ENCODE assay signal across 29 cellular contexts in the genomic region with DNA sequence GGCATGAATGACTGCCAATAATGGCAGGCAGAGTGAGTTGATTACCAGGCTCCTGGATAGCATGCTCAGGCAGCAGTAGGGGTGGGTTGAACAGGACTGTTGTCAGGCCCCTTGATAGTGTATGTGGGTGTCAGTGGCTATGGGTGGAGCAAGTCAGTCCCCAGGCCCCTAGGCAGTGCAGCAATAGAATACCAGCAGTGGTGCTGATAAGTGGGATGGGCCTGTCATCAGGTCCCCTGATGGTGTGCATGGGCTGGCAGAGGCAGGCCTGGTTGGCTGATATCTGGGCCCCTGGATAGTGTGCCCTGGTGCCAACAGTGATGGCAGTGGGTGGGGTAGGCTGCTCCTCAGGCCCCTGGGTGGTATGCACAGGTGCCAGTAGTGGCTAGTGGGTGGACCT. TPM values are rescaled to one million over a fixed set of nuclear protein-coding genes. Genes with fewer than 3 reads are reported as not detected.
A peak's percentile ranks its signal among the peaks of the same experiment; 100 is the strongest.
DNase-seq lines count a peak whose midpoint lies in the region; ATAC-seq and TF ChIP-seq lines count a peak whose summit lies in the region.
"Had no signal": no experiment of that assay in that cellular context is flagged by ENCODE, and none has a peak within 500 bp of the region (broad histone marks: within the 10 kb centered on the region; RNA-seq: fewer than 3 reads in every experiment).

No MANE protein-coding gene starts in this region.

- H3K14ac ChIP-seq in trophoblast cell (ENCODE audit: low read length): no peak overlapping the region

- H2BK12ac ChIP-seq in trophoblast cell (ENCODE audit: low read length): no peak overlapping the region

- peaks cover 37% of the 10 kb centered on the region for H3K9me3 ChIP-seq in left ventricle myocardium inferior (replicated peaks)
- peaks cover 0 to 33% (median 25%) of the 10 kb centered on the region in 12 donors for H3K9me3 ChIP-seq in heart left ventricle
- no peaks in the 10 kb centered on the region for H3K9me3 ChIP-seq in right cardiac atrium (ENCODE audit: control insufficient read depth, low read length)
- H3K9me3 ChIP-seq in right atrium auricular region: peaks cover 0 to 31% of the 10 kb centered on the region in 2 donors
- H3K9me3 ChIP-seq in trophoblast cell (ENCODE audit: insufficient read depth, low read depth, low read length): peaks cover 13% of the 10 kb centered on the region

- H3K4me1 ChIP-seq in left ventricle myocardium inferior (peaks cover 11% of the 10 kb centered on the region), heart left ventricle (peaks cover 0 to 11% (median 7%) of the 10 kb centered on the region in 12 donors), right cardiac atrium (ENCODE audit: control insufficient read depth, insufficient read depth, low read length) (no peaks in the 10 kb centered on the region), right atrium auricular region (peaks cover 0 to 5% of the 10 kb centered on the region in 2 donors), trophoblast cell (ENCODE audit: control insufficient read depth in 1 of 2, insufficient read depth in 2 of 2, low read length in 2 of 2) (no peaks in the 10 kb centered on the region)
- H3K4me1 ChIP-seq: BE2C had no signal

- H3K4me3 ChIP-seq in left ventricle myocardium inferior (no peak overlapping the region), heart left ventricle (no peak overlapping the region), right cardiac atrium (ENCODE audit: low read length) (no peak overlapping the region), right atrium auricular region (no peak overlapping the region), trophoblast cell (ENCODE audit: low read depth, low read length) (peak overlapping the region; percentile 23)
- H3K4me3 ChIP-seq: BLaER1, GM12878 had no signal

- TF ChIP-seq CTCF in left ventricle myocardium inferior (IDR thresholded peaks at IDR 0.05; ENCODE audit: borderline replicate concordance): no peak
- TF ChIP-seq CTCF in heart left ventricle (IDR thresholded peaks at IDR 0.05): no peak
- no peak for TF ChIP-seq CTCF in right atrium auricular region (IDR thresholded peaks at IDR 0.05)

- no peak overlapping the region for H2AK5ac ChIP-seq in trophoblast cell (ENCODE audit: low read length)

- H4K8ac ChIP-seq in trophoblast cell (ENCODE audit: low read depth, low read length): no peak overlapping the region

- H4K12ac ChIP-seq in trophoblast cell (ENCODE audit: low read depth, low read length): no peak overlapping the region

- ATAC-seq in Right ventricle myocardium inferior (peak; percentile 46), heart left ventricle (peak; percentile 41 to 67 (median 52)), right cardiac atrium (no peak), left ventricle myocardium superior (peak; percentile 64)
- ATAC-seq: GM12878 had no signal

- H3K79me1 ChIP-seq in trophoblast cell (ENCODE audit: low read length): no peaks in the 10 kb centered on the region

- no peak overlapping the region for H3K18ac ChIP-seq in trophoblast cell (ENCODE audit: low read length)

- H3K27ac ChIP-seq in left ventricle myocardium inferior (replicated peaks) (no peak overlapping the region), heart left ventricle (no peak overlapping the region), right cardiac atrium (ENCODE audit: low read length) (no peak overlapping the region), right atrium auricular region (no peak overlapping the region), trophoblast cell (ENCODE audit: low read depth, low read length) (no peak overlapping the region)
- H3K27ac ChIP-seq: BLaER1 had no signal

- H3K27me3 ChIP-seq in left ventricle myocardium inferior (ENCODE audit: low read depth) (no peaks in the 10 kb centered on the region), heart left ventricle (no peaks in the 10 kb centered on the region), right cardiac atrium (ENCODE audit: control insufficient read depth, insufficient read depth) (no peaks in the 10 kb centered on the region), right atrium auricular region (no peaks in the 10 kb centered on the region), trophoblast cell (ENCODE audit: insufficient read depth, low read length) (no peaks in the 10 kb centered on the region)
- H3K27me3 ChIP-seq: BE2C, BLaER1 had no signal

- no peaks in the 10 kb centered on the region for H3K79me2 ChIP-seq in trophoblast cell (ENCODE audit: control insufficient read depth, insufficient read depth, low read length, poor library complexity)

- H4K91ac ChIP-seq in trophoblast cell (ENCODE audit: low read depth, low read length): no peak overlapping the region

- no peak overlapping the region for H3K4me2 ChIP-seq in trophoblast cell (ENCODE audit: low read length)
- H3K4me2 ChIP-seq: BLaER1 had no signal

- no peak overlapping the region for H3K4ac ChIP-seq in trophoblast cell (ENCODE audit: low read depth, low read length)

- DNase-seq in Right ventricle myocardium inferior (ENCODE audit: missing footprints): no peak
- DNase-seq in left ventricle myocardium inferior: no peak
- peak in 3 of 5 donors; percentile 22 to 29 (median 26) for DNase-seq in heart left ventricle
- DNase-seq in right cardiac atrium: no peak
- DNase-seq in left ventricle myocardium superior: no peak
- no peak for DNase-seq in right atrium auricular region (ENCODE audit: low spot score)
- no peak for DNase-seq in trophoblast cell
- no peak for DNase-seq in NCI-H524 treated with DMSO at 0.1 percent for 48 hours (lab: John Stamatoyannopoulos, UW)
- DNase-seq: 8988T; ACHN; BE2C; C1 segment of cervical spinal cord; CD4-positive, alpha-beta memory T cell; CD4-positive, CD25-positive, alpha-beta regulatory T cell; CD8-positive, alpha-beta memory T cell; COR-L47; DMS 273 treated with DMSO at 0.1 percent for 48 hours; DMS153; DMS53; DMS79; DND-41; EL; GDM1 had no signal

- intact Hi-C loops in Right ventricle myocardium inferior (cut with DNase I): no loop called here
- intact Hi-C loops in left ventricle myocardium inferior (cut with micrococcal nuclease): no loop called here
- intact Hi-C loops in heart left ventricle (cut with DNase I): no loop called here
- intact Hi-C loops in right cardiac atrium (cut with DNase I): no loop called here
- intact Hi-C loops in left ventricle myocardium superior (cut with micrococcal nuclease): no loop called here

- H3K23ac ChIP-seq in trophoblast cell (ENCODE audit: low read length): no peak overlapping the region

- H3K36me3 ChIP-seq in left ventricle myocardium inferior (peaks cover 8% of the 10 kb centered on the region), heart left ventricle (no peaks in the 10 kb centered on the region), right atrium auricular region (no peaks in the 10 kb centered on the region), trophoblast cell (ENCODE audit: control insufficient read depth in 1 of 2, insufficient read depth in 2 of 2, low read length in 2 of 2) (peaks cover 0 to 2% of the 10 kb centered on the region in 2 experiments)
- H3K36me3 ChIP-seq: BE2C had no signal

- no peak overlapping the region for H2AFZ ChIP-seq in trophoblast cell (ENCODE audit: insufficient read depth, low read length, poor library complexity)

- H2BK120ac ChIP-seq in trophoblast cell (ENCODE audit: insufficient read depth, low read length, poor library complexity): no peak overlapping the region

- TF ChIP-seq POLR2A in heart left ventricle (IDR thresholded peaks at IDR 0.05): no peak

- H3K9ac ChIP-seq in trophoblast cell (ENCODE audit: low read length): no peak overlapping the region
- H3K9ac ChIP-seq: BLaER1 had no signal

- H2BK5ac ChIP-seq in trophoblast cell (ENCODE audit: low read depth, low read length, poor library complexity): no peak overlapping the region

RNA-seq across cellular contexts. Expression of gene SMCO2, which starts 32.4 kb away (rescaled TPM):
- not detected for total RNA-seq in Right ventricle myocardium inferior
- total RNA-seq in left ventricle myocardium inferior: not detected
- 1 to 10 TPM in 1 of 9 donors, under 1 TPM in 2, not detected in 6; 0.54 to 1.2 (median 0.58) TPM for total RNA-seq in heart left ventricle
- polyA plus RNA-seq in heart left ventricle: not detected
- under 1 TPM in 1 of 4 donors, not detected in 3; 0.28 TPM for total RNA-seq in right cardiac atrium
- 0.14 TPM for polyA plus RNA-seq in right cardiac atrium
- total RNA-seq in left ventricle myocardium superior: not detected
- not detected for total RNA-seq in right atrium auricular region
- polyA plus RNA-seq in trophoblast cell (2013): 0.14 and 0.19 TPM in 2 replicates
- total RNA-seq: A673; CD4-positive, alpha-beta memory T cell; CD4-positive, CD25-positive, alpha-beta regulatory T cell; CD8-positive, alpha-beta memory T cell; Daoy; G401 had no signal
- polyA plus RNA-seq: CD14-positive monocyte; CD4-positive, alpha-beta memory T cell; CD4-positive, CD25-positive, alpha-beta regulatory T cell; CD8-positive, alpha-beta memory T cell had no signal

RNA-seq across cellular contexts. Expression of gene PPFIBP1, which starts 45.1 kb away (rescaled TPM):
- total RNA-seq in Right ventricle myocardium inferior (330 TPM), left ventricle myocardium inferior (258 TPM), heart left ventricle (100 to 1,000 TPM; 141 to 413 (median 277) TPM), right cardiac atrium (100 to 1,000 TPM in 2 of 4 donors, 10 to 100 TPM in 2; 72.4 to 176 (median 94.8) TPM), left ventricle myocardium superior (332 TPM), right atrium auricular region (10 to 100 TPM; 65.2 to 66.0 TPM)
- polyA plus RNA-seq in heart left ventricle (10 to 100 TPM; 48.7 to 63.8 TPM), right cardiac atrium (26.4 TPM)
- polyA plus RNA-seq in trophoblast cell (2013): 104 and 107 TPM in 2 replicates

Comparison
In these comparisons a context has a peak if more than half of its experiments do, and no peak if none do; other contexts are left out.
1. ATAC-seq: peak in Right ventricle myocardium inferior (single experiment), heart left ventricle (4 of 4) and left ventricle myocardium superior (single experiment); none in right cardiac atrium (0 of 2).
2. DNase-seq: peak in heart left ventricle (3 of 5); none in Right ventricle myocardium inferior (single experiment), left ventricle myocardium inferior (single experiment), right cardiac atrium (0 of 3), left ventricle myocardium superior (single experiment), right atrium auricular region (single experiment), trophoblast cell (0 of 2) and NCI-H524 treated with DMSO at 0.1 percent for 48 hours (single experiment).